In the genomic region with DNA sequence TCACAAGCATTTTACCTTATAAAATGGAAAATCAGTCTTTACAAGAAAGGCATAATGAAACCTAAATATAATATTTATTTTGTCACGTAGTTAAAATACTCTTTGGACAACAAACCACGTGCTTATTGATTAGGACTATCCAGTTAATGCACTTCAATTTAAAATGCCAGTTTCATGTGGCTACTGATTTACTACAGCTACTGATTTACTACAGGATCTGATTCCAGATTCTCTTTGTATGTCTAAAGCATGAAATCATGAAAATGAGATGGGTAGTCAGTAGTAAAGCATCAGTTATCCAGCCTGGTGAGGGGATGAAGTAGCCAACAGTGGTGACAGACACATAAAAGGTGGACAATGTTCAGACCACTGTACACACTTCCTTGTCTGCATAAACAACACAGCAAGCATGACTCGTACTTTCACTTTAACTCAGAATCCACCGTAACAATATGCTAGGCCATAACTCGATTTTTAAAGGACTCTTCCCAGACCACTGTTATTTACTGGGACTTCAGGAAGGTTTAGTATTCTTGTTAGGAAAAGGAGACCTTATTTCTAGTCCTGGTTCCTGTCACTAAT, we compare ENCODE assay signal across 9 cellular contexts. TPM values are rescaled to one million over a fixed set of nuclear protein-coding genes. Genes with fewer than 3 reads are reported as not detected.
DNase-seq lines count a peak whose midpoint lies in the region; FAIRE-seq and TF ChIP-seq lines count a peak whose summit lies in the region.
"Had no signal": no experiment of that assay in that cellular context is flagged by ENCODE, and none has a peak within 500 bp of the region (broad histone marks: within the 10 kb centered on the region; RNA-seq: fewer than 3 reads in every experiment).

No MANE protein-coding gene starts in this region.

- no peak overlapping the region for H3K4me2 ChIP-seq in Loucy (ENCODE audit: low read depth, low read length, poor library complexity, severe bottlenecking)
- peak overlapping the region; percentile 68 for H3K4me2 ChIP-seq in endothelial cell of umbilical vein (ENCODE audit: insufficient read depth, low read length)

- no peaks in the 10 kb centered on the region for H4K20me1 ChIP-seq in Loucy (ENCODE audit: insufficient read depth, low read length, poor library complexity, severe bottlenecking)
- no peaks in the 10 kb centered on the region for H4K20me1 ChIP-seq in endothelial cell of umbilical vein (replicated peaks; ENCODE audit: control insufficient read depth, extremely low read depth, insufficient read depth, low read length)

- H3F3A ChIP-seq in Loucy (ENCODE audit: low read depth), result no peaks in the 10 kb centered on the region

- CTCF ChIA-PET in endothelial cell of umbilical vein (lab: Charles Lee), result interaction anchor here (1.0 to 2.9 kb wide), 5 partner anchors 25 to 278 kb away, joined by 3 to 18 read pairs (median 3); no protein-coding TSS in a partner anchor

- H3K36me3 ChIP-seq in Loucy (ENCODE audit: insufficient read depth, low read length) (peaks cover 23% of the 10 kb centered on the region; the same call in 1 of the 2 replicates), endothelial cell of umbilical vein (ENCODE audit: control insufficient read depth in 2 of 2, extremely low read depth in 1 of 2, insufficient read depth in 2 of 2, low read length in 2 of 2) (peaks cover 3 to 5% of the 10 kb centered on the region in 2 experiments), vagina (peaks cover 0 to 24% of the 10 kb centered on the region in 2 donors)

- peaks cover 39% of the 10 kb centered on the region for H3K4me1 Mint-ChIP-seq in activated naive CD4-positive, alpha-beta T cell treated with anti-CD3 and anti-CD28 coated beads, Interleukin-2, amount 50 U/mL, for 24 hours

- TF ChIP-seq POLR2A in endothelial cell of umbilical vein (IDR thresholded peaks at IDR 0.05; ENCODE audit: low read depth, low read length) (no peak), vagina (IDR thresholded peaks at IDR 0.05) (no peak)

- H3K9me2 ChIP-seq in Loucy (replicated peaks; ENCODE audit: low read depth, low read length), result no peaks in the 10 kb centered on the region

- H3K27me3 ChIP-seq in Loucy (ENCODE audit: insufficient read depth, low read length, poor library complexity, severe bottlenecking), result no peaks in the 10 kb centered on the region
- H3K27me3 ChIP-seq in endothelial cell of umbilical vein (ENCODE audit: control insufficient read depth in 2 of 2, insufficient read depth in 2 of 2, low read length in 2 of 2), result no peaks in the 10 kb centered on the region
- H3K27me3 ChIP-seq in vagina, result no peaks in the 10 kb centered on the region

- H3K27ac ChIP-seq in endothelial cell of umbilical vein (ENCODE audit: insufficient read depth, low read depth, low read length) (peak overlapping the region; percentile 59), vagina (peak overlapping the region; percentile 12)
- H3K27ac ChIP-seq: C4-2B had no signal

- H2AFZ ChIP-seq in Loucy (ENCODE audit: low read length) (peak overlapping the region; percentile 37; the same call in 1 of the 2 replicates), endothelial cell of umbilical vein (ENCODE audit: low read depth, low read length) (peak overlapping the region; percentile 90)

- H3K79me2 ChIP-seq in Loucy (ENCODE audit: insufficient read depth, low read length) (no peaks in the 10 kb centered on the region), endothelial cell of umbilical vein (ENCODE audit: control insufficient read depth, insufficient read depth, low read length) (no peaks in the 10 kb centered on the region)

- peaks cover 14% of the 10 kb centered on the region for H3K36me3 Mint-ChIP-seq in activated naive CD4-positive, alpha-beta T cell treated with anti-CD3 and anti-CD28 coated beads, Interleukin-2, amount 50 U/mL, for 24 hours

- FAIRE-seq in endothelial cell of umbilical vein (lab: Jason Lieb, UNC), result peak; percentile 24

- POLR2A ChIA-PET in endothelial cell of umbilical vein (lab: Charles Lee), result interaction anchor here (0.6 kb wide), 1 partner anchor 312 kb away, joined by 3 read pairs; no protein-coding TSS in a partner anchor

- dilution Hi-C loops in endothelial cell of umbilical vein (cut with MboI; ENCODE audit: extremely low pct_ligation_motif_present, low sequenced_read_pairs), result no loop called here

- peak overlapping the region; percentile 70 for H3K27ac Mint-ChIP-seq in activated naive CD4-positive, alpha-beta T cell treated with anti-CD3 and anti-CD28 coated beads, Interleukin-2, amount 50 U/mL, for 24 hours

- TF ChIP-seq CTCF in Loucy (conservative IDR thresholded peaks at IDR 0.05; ENCODE audit: low read length) (no peak), endothelial cell of umbilical vein (IDR thresholded peaks at IDR 0.05; ENCODE audit: extremely low read depth in 1 of 2, insufficient read depth in 1 of 2, low read depth in 1 of 2, low read length in 2 of 2) (no peak), vagina (IDR thresholded peaks at IDR 0.05) (no peak)

- intact Hi-C loops in endothelial cell of umbilical vein (cut with micrococcal nuclease) (loop anchor here (5.0 kb wide), 1 partner anchor 69 kb away; no protein-coding TSS in a partner anchor), vagina (cut with DNase I) (no loop called here)

- H3K9me1 ChIP-seq in endothelial cell of umbilical vein (replicated peaks; ENCODE audit: control insufficient read depth, extremely low read depth, insufficient read depth, low read length), result no peaks in the 10 kb centered on the region

- H3K9me3 Mint-ChIP-seq in activated naive CD4-positive, alpha-beta T cell treated with anti-CD3 and anti-CD28 coated beads, Interleukin-2, amount 50 U/mL, for 24 hours, result no peaks in the 10 kb centered on the region

- no peak for DNase-seq in activated naive CD4-positive, alpha-beta T cell treated with anti-CD3 and anti-CD28 coated beads, Interleukin-2, amount 50 U/mL, for 16 hours
- peak; percentile 59 for DNase-seq in endothelial cell of umbilical vein (ENCODE audit: low read depth, low spot score)
- DNase-seq in vagina (ENCODE audit: extremely low spot score in 2 of 2), result no peak
- no peak for DNase-seq in NCI-H446 (lab: John Stamatoyannopoulos, UW)
- DNase-seq in activated CD8-positive, alpha-beta memory T cell treated with anti-CD3 and anti-CD28 coated beads for 24 hours, result no peak
- no peak for DNase-seq in D341Med (ENCODE audit: low spot score)

- peak overlapping the region; percentile 40 for H3K4me3 Mint-ChIP-seq in activated naive CD4-positive, alpha-beta T cell treated with anti-CD3 and anti-CD28 coated beads, Interleukin-2, amount 50 U/mL, for 24 hours

- H3K4me3 ChIP-seq in Loucy (ENCODE audit: low read length, poor library complexity, severe bottlenecking), result no peak overlapping the region
- peak overlapping the region in 1 of 3 experiments; percentile 35 for H3K4me3 ChIP-seq in endothelial cell of umbilical vein (replicated peaks in 1 of 3; ENCODE audit: insufficient read depth in 1 of 3, low read depth in 1 of 3, low read length in 3 of 3)
- H3K4me3 ChIP-seq in vagina, result no peak overlapping the region

- peaks cover 6% of the 10 kb centered on the region for H3K4me1 ChIP-seq in Loucy (ENCODE audit: insufficient read depth, low read length, poor library complexity, severe bottlenecking)
- peaks cover 8% of the 10 kb centered on the region for H3K4me1 ChIP-seq in endothelial cell of umbilical vein (ENCODE audit: control insufficient read depth, extremely low read depth, insufficient read depth, low read length)
- H3K4me1 ChIP-seq in vagina, result no peaks in the 10 kb centered on the region

- H3K27me3 Mint-ChIP-seq in activated naive CD4-positive, alpha-beta T cell treated with anti-CD3 and anti-CD28 coated beads, Interleukin-2, amount 50 U/mL, for 24 hours, result no peaks in the 10 kb centered on the region

- no TSS peak for BruUV-seq in endothelial cell of umbilical vein (replicated peaks; lab: Mats Ljungman, UMichigan)

- H3K9me3 ChIP-seq in Loucy (ENCODE audit: insufficient read depth, low read depth, low read length) (no peaks in the 10 kb centered on the region), endothelial cell of umbilical vein (replicated peaks; ENCODE audit: control insufficient read depth, insufficient read depth, low read length) (no peaks in the 10 kb centered on the region), vagina (no peaks in the 10 kb centered on the region)

- H3K9ac ChIP-seq in Loucy (ENCODE audit: low read depth, low read length, poor library complexity, severe bottlenecking) (no peak overlapping the region), endothelial cell of umbilical vein (replicated peaks; ENCODE audit: extremely low read depth, insufficient read depth, low read length) (peak overlapping the region; percentile 30)

TF ChIP-seq in endothelial cell of umbilical vein, 7 proteins besides CTCF, POLR2A, EP300 and RAD21:
- TF ChIP-seq FOS (IDR thresholded peaks at IDR 0.05; ENCODE audit: borderline replicate concordance, insufficient read depth, low read length), result peak; percentile 24
- TF ChIP-seq MYC (IDR thresholded peaks at IDR 0.05; ENCODE audit: low read depth, low read length), result no peak
- no peak for TF ChIP-seq JUN (IDR thresholded peaks at IDR 0.05; ENCODE audit: borderline replicate concordance, insufficient read depth, insufficient read length, low read depth)
- TF ChIP-seq, protein P1, sequence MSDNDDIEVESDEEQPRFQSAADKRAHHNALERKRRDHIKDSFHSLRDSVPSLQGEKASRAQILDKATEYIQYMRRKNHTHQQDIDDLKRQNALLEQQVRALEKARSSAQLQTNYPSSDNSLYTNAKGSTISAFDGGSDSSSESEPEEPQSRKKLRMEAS (IDR thresholded peaks at IDR 0.05; ENCODE audit: insufficient read depth, insufficient read length), result no peak

RNA-seq across cellular contexts. Expression of a gene that starts 24.9 kb away (rescaled TPM):
- total RNA-seq in endothelial cell of umbilical vein (44.4 and 44.9 TPM in 2 replicates), vagina (50.6 TPM)
- polyA plus RNA-seq in endothelial cell of umbilical vein, result 14.6 and 18.6 TPM in 2 replicates
- 21.1 and 22.3 TPM in 2 replicates for polyA plus RNA-seq in endothelial cell of umbilical vein (2011; cell fraction: cytosol; rRNA removed)
- polyA plus RNA-seq in endothelial cell of umbilical vein (2011; cell fraction: nucleus; rRNA removed), result 14.8 and 15.8 TPM in 2 replicates
- 45.8 and 60.4 TPM in 2 replicates for polyA plus RNA-seq in endothelial cell of umbilical vein (2012)
- polyA minus RNA-seq in endothelial cell of umbilical vein, result 22.2 and 25.6 TPM in 2 replicates
- 18.2 TPM for polyA minus RNA-seq in endothelial cell of umbilical vein (2011; cell fraction: cytosol; rRNA and poly(A)+ RNA removed)
- polyA minus RNA-seq in endothelial cell of umbilical vein (2011; cell fraction: nucleus; rRNA and poly(A)+ RNA removed), result 6.9 and 7.7 TPM in 2 replicates
